8 cellular contexts compared by ENCODE assay signal in the genomic region with DNA sequence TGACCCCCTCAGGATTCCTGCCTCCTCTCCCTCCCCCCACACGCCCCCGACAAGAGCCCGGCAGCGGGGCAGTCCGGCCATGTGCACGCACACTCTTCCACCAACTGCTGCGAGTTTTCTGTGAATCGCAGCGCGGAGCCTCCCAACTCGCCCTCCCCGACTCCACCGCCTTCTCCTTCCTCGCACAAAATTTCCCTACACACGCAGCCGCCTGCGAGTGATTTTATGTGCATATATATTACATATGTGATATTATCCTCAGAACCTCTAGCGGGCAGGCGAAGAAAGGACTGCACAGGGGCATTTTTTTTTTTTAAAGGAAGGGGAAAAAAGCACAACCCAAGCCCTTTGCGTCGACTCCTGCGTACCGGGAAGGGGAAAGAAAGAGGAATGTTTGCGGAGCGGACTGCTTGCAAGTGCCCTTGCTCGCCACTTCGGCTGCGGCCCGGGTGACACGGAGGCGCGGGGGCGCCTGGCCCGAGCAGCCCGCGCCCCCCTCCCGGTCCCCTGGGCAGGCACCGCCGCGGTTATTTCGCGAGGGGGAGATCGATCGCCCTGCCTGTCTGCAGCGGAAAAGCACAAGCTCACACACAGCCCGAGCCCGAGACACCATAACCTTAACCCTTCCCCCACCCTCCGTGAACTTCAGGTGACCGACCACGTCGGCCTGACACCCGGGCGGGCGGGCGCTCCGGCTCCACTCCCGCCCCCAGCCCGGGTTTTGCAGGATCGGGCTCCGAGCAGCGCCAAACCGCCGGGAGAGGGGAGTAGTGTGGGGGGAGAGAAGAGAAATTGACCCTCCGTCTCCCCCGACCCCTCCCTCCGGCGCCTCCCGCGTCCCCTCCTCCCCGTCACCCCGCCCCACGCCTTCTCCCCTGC. TPM values are rescaled to one million over a fixed set of nuclear protein-coding genes. Genes with fewer than 3 reads are reported as not detected.
A peak's percentile ranks its signal among the peaks of the same experiment; 100 is the strongest.
DNase-seq lines count a peak whose midpoint lies in the region; ATAC-seq, FAIRE-seq and TF ChIP-seq lines count a peak whose summit lies in the region.

No MANE protein-coding gene starts in this region.

- H3K4me3 ChIP-seq in neuron (ENCODE audit: low read length) (peak overlapping the region; percentile 99), suprapubic skin (peak overlapping the region; percentile 89)

- WGBS in suprapubic skin, result 2% methylated on average over 34 of the region's 72 CpGs

- TF ChIP-seq CTCF in Calu3 (IDR thresholded peaks at IDR 0.05; ENCODE audit: unreplicated experiment) (no peak), foreskin keratinocyte (conservative IDR thresholded peaks at IDR 0.05) (peak; percentile 45), suprapubic skin (IDR thresholded peaks at IDR 0.05) (peak in 1 of 2 donors; percentile 23)

- H3K36me3 Mint-ChIP-seq in Calu3 (ENCODE audit: insufficient read depth, unreplicated experiment), result peaks cover 43% of the 10 kb centered on the region

- peak; percentile 50 for ATAC-seq in GM19438 (IDR thresholded peaks at IDR 0.05; ENCODE audit: low read depth, unreplicated experiment)
- peak; percentile 44 for ATAC-seq in HG03571 (IDR thresholded peaks at IDR 0.05; ENCODE audit: unreplicated experiment)
- ATAC-seq in foreskin keratinocyte, result peak; percentile 49

- H3K9me3 ChIP-seq in neuron (ENCODE audit: low read length) (no peaks in the 10 kb centered on the region), suprapubic skin (no peaks in the 10 kb centered on the region)

- no peaks in the 10 kb centered on the region for H3K27me3 ChIP-seq in foreskin keratinocyte
- no peaks in the 10 kb centered on the region for H3K27me3 ChIP-seq in neuron (ENCODE audit: insufficient read depth, low read length)
- no peaks in the 10 kb centered on the region for H3K27me3 ChIP-seq in suprapubic skin

- no peak for TF ChIP-seq EP300 in suprapubic skin (IDR thresholded peaks at IDR 0.05)

- H2AFZ ChIP-seq in neuron (ENCODE audit: low read depth, low read length), result no peak overlapping the region

- no peaks in the 10 kb centered on the region for H3K36me3 ChIP-seq in neuron (ENCODE audit: insufficient read depth, low read length)
- H3K36me3 ChIP-seq in suprapubic skin, result no peaks in the 10 kb centered on the region

- no peaks in the 10 kb centered on the region for H3K27me3 Mint-ChIP-seq in Calu3 (ENCODE audit: unreplicated experiment)

- intact Hi-C loops in Calu3 (cut with micrococcal nuclease; ENCODE audit: unreplicated experiment), result loop anchor here (5.0 to 10.0 kb wide), 3 partner anchors 96 to 238 kb away; a partner anchor contains a TSS

- peaks cover 34% of the 10 kb centered on the region for H3K4me1 Mint-ChIP-seq in Calu3 (ENCODE audit: low read depth, unreplicated experiment)

- BruUV-seq in Calu3 (replicated peaks; lab: Mats Ljungman, UMichigan), result no TSS peak

- peak; percentile 74 for DNase-seq in Calu3
- DNase-seq in RCC 7860 (ENCODE audit: low spot score), result peak; percentile 48
- peak; percentile 48 for DNase-seq in activated gamma-delta T cell (lab: John Stamatoyannopoulos, UW)
- peak; percentile 46 to 72 for DNase-seq in foreskin keratinocyte
- peak; percentile 78 to 84 for DNase-seq in suprapubic skin (ENCODE audit: low spot score in 2 of 2)

- FAIRE-seq in RCC 7860 (lab: Jason Lieb, UNC), result no peak

- H3K27ac ChIP-seq in foreskin keratinocyte (peak overlapping the region; percentile 23), suprapubic skin (peak overlapping the region; percentile 93)

- peak overlapping the region; percentile 95 for H3K27ac Mint-ChIP-seq in Calu3 (ENCODE audit: unreplicated experiment)

- no peaks in the 10 kb centered on the region for H3K9me3 Mint-ChIP-seq in Calu3 (ENCODE audit: low read depth, unreplicated experiment)

- peak overlapping the region; percentile 80 for H3K4me3 Mint-ChIP-seq in Calu3 (ENCODE audit: low read depth, unreplicated experiment)

- peaks cover 14% of the 10 kb centered on the region for H3K4me1 ChIP-seq in foreskin keratinocyte
- peaks cover 40% of the 10 kb centered on the region for H3K4me1 ChIP-seq in neuron (ENCODE audit: insufficient read depth, low read length)
- peaks cover 9% of the 10 kb centered on the region for H3K4me1 ChIP-seq in suprapubic skin

- CTCF ChIA-PET in Calu3 (lab: Charles Lee), result interaction anchor here (0.6 to 0.7 kb wide), 3 partner anchors 187 to 1730 kb away, joined by 3 read pairs; no protein-coding TSS in a partner anchor

- TF ChIP-seq POLR2A in suprapubic skin (IDR thresholded peaks at IDR 0.05), result no peak

RNA-seq across cellular contexts. Expression of a gene that starts 2.2 kb away (rescaled TPM):
- total RNA-seq in Calu3 (2022) (23.8 and 26.2 TPM in 2 replicates), foreskin keratinocyte (6.5 and 9.3 TPM in 2 replicates), suprapubic skin (10 to 100 TPM in 2 of 4 donors, 1 to 10 TPM in 2; 3.0 to 11.0 (median 8.8) TPM)
- 1.6 and 1.8 TPM in 2 replicates for polyA plus RNA-seq in foreskin keratinocyte

Comparison
In these comparisons a context has a peak if more than half of its experiments do, and no peak if none do; other contexts are left out.
1. Peak in every context shown above with its lines: DNase-seq, ATAC-seq, H3K4me3 ChIP-seq and H3K27ac ChIP-seq.